In genomic region chr19:35043906-35044305, GRCh38 we compare ENCODE assay signal across 12 cellular contexts. TPM values are rescaled to one million over a fixed set of nuclear protein-coding genes. Genes with fewer than 3 reads are reported as not detected.
DNase-seq lines count a peak whose midpoint lies in the region; ATAC-seq and TF ChIP-seq lines count a peak whose summit lies in the region.
"Had no signal": no experiment of that assay in that cellular context is flagged by ENCODE, and none has a peak within 500 bp of the region (broad histone marks: within the 10 kb centered on the region; RNA-seq: fewer than 3 reads in every experiment).

No MANE protein-coding gene starts in this region.

- H3K27me3 ChIP-seq in right cardiac atrium (ENCODE audit: control insufficient read depth, insufficient read depth) (no peaks in the 10 kb centered on the region), left ventricle myocardium inferior (ENCODE audit: low read depth) (no peaks in the 10 kb centered on the region), endocrine pancreas (ENCODE audit: control insufficient read depth, insufficient read depth, low read length) (no peaks in the 10 kb centered on the region), gastroesophageal sphincter (peaks cover 35% of the 10 kb centered on the region)

- intact Hi-C loops in right cardiac atrium (cut with DNase I) = no loop called here
- intact Hi-C loops in left ventricle myocardium inferior (cut with micrococcal nuclease) = no loop called here

- no peak overlapping the region for H3K27ac ChIP-seq in right cardiac atrium (ENCODE audit: low read length)
- no peak overlapping the region for H3K27ac ChIP-seq in left ventricle myocardium inferior (replicated peaks)
- H3K27ac ChIP-seq in gastroesophageal sphincter = no peak overlapping the region
- H3K27ac ChIP-seq: spleen had no signal

- H3K4me1 Mint-ChIP-seq in nephron progenitor cell = peaks cover 73% of the 10 kb centered on the region

- peak overlapping the region; percentile 38 for H3K9ac ChIP-seq in endocrine pancreas (ENCODE audit: control insufficient read depth, insufficient read depth, low read length)

- H3K27ac Mint-ChIP-seq in nephron progenitor cell = peak overlapping the region; percentile 4

- ATAC-seq in right cardiac atrium = no peak
- ATAC-seq in GM18519 (IDR thresholded peaks at IDR 0.05; ENCODE audit: low FRiP score, unreplicated experiment) = no peak
- no peak for ATAC-seq in gastroesophageal sphincter
- ATAC-seq in GM18511 (IDR thresholded peaks at IDR 0.05; ENCODE audit: unreplicated experiment) = no peak
- no peak for ATAC-seq in GM18505 (IDR thresholded peaks at IDR 0.05; ENCODE audit: unreplicated experiment)

- H3K36me3 ChIP-seq in left ventricle myocardium inferior (no peaks in the 10 kb centered on the region), endocrine pancreas (ENCODE audit: control insufficient read depth, insufficient read depth, low read length) (no peaks in the 10 kb centered on the region), gastroesophageal sphincter (no peaks in the 10 kb centered on the region)
- H3K36me3 ChIP-seq: spleen had no signal

- no peak for TF ChIP-seq EP300 in gastroesophageal sphincter (IDR thresholded peaks at IDR 0.05)

- no peaks in the 10 kb centered on the region for H3K9me3 Mint-ChIP-seq in nephron progenitor cell
- H3K9me3 Mint-ChIP-seq: IgD-negative memory B cell had no signal

- DNase-seq in right cardiac atrium (peak in 2 of 3 donors; percentile 24 to 50), left ventricle myocardium inferior (no peak), nephron progenitor cell (no peak)
- DNase-seq: spleen had no signal

- H3K9me3 ChIP-seq in right cardiac atrium (ENCODE audit: control insufficient read depth, low read length) (no peaks in the 10 kb centered on the region), left ventricle myocardium inferior (replicated peaks) (no peaks in the 10 kb centered on the region), endocrine pancreas (ENCODE audit: control insufficient read depth, low read length) (no peaks in the 10 kb centered on the region), gastroesophageal sphincter (no peaks in the 10 kb centered on the region)
- H3K9me3 ChIP-seq: spleen had no signal

- TF ChIP-seq POLR2A in gastroesophageal sphincter (IDR thresholded peaks at IDR 0.05) (no peak), GM18505 (IDR thresholded peaks at IDR 0.05; ENCODE audit: borderline replicate concordance, extremely low read depth, insufficient read depth, insufficient read length) (no peak)

- H3K4me1 ChIP-seq in right cardiac atrium (ENCODE audit: control insufficient read depth, insufficient read depth, low read length) (peaks cover 11% of the 10 kb centered on the region), left ventricle myocardium inferior (peaks cover 49% of the 10 kb centered on the region), endocrine pancreas (ENCODE audit: control insufficient read depth, insufficient read depth, low read length) (no peaks in the 10 kb centered on the region), gastroesophageal sphincter (peaks cover 0 to 42% (median 26%) of the 10 kb centered on the region in 3 donors)

- no peak overlapping the region for H3K4me3 ChIP-seq in right cardiac atrium (ENCODE audit: low read length)
- H3K4me3 ChIP-seq in left ventricle myocardium inferior = no peak overlapping the region
- H3K4me3 ChIP-seq in endocrine pancreas (ENCODE audit: control insufficient read depth, insufficient read depth, low read length) = no peak overlapping the region
- no peak overlapping the region for H3K4me3 ChIP-seq in gastroesophageal sphincter
- H3K4me3 ChIP-seq: spleen had no signal

- H3K4me3 Mint-ChIP-seq in nephron progenitor cell = no peak overlapping the region

- WGBS in right cardiac atrium = 81% methylated on average over 14 of the region's 14 CpGs
- 30 to 88% methylated on average over 2 to 5 of the region's 14 CpGs for WGBS in gastroesophageal sphincter (ENCODE audit: low coverage in 1 of 2), 2 donors

- TF ChIP-seq CTCF in left ventricle myocardium inferior (IDR thresholded peaks at IDR 0.05; ENCODE audit: borderline replicate concordance) (no peak), nephron progenitor cell (IDR thresholded peaks at IDR 0.05) (no peak), gastroesophageal sphincter (IDR thresholded peaks at IDR 0.05) (no peak)

- peaks cover 11% of the 10 kb centered on the region for H3K27me3 Mint-ChIP-seq in nephron progenitor cell (ENCODE audit: low read depth, poor library complexity)

- no peaks in the 10 kb centered on the region for H3K36me3 Mint-ChIP-seq in nephron progenitor cell (ENCODE audit: low read depth)
- H3K36me3 Mint-ChIP-seq: IgD-negative memory B cell had no signal

RNA-seq across cellular contexts. Expression of gene HPN, which starts 2.4 kb away (rescaled TPM):
- total RNA-seq in right cardiac atrium (1 to 10 TPM; 3.9 to 7.0 (median 5.0) TPM), left ventricle myocardium inferior (3.4 TPM), gastroesophageal sphincter (1 to 10 TPM in 1 of 4 donors, under 1 TPM in 2, not detected in 1; 0.17 to 1.2 (median 0.27) TPM)
- polyA plus RNA-seq in right cardiac atrium = 1.5 TPM
- total RNA-seq: urinary bladder had no signal
- polyA plus RNA-seq: BJ, IgD-negative memory B cell had no signal

RNA-seq across cellular contexts. Expression of gene SCN1B, which starts 13.6 kb away (rescaled TPM):
- total RNA-seq in right cardiac atrium (100 to 1,000 TPM in 1 of 4 donors, 10 to 100 TPM in 3; 74.3 to 134 (median 87.1) TPM), left ventricle myocardium inferior (52.8 TPM), gastroesophageal sphincter (10 to 100 TPM in 2 of 4 donors, 1 to 10 TPM in 2; 5.3 to 13.2 (median 9.5) TPM)
- 89.1 TPM for polyA plus RNA-seq in right cardiac atrium
- polyA plus RNA-seq: IgD-negative memory B cell had no signal

RNA-seq across cellular contexts. Expression of gene GRAMD1A, which starts 43.8 kb away (rescaled TPM):
- total RNA-seq in right cardiac atrium (10 to 100 TPM; 27.9 to 37.4 (median 32.7) TPM), left ventricle myocardium inferior (26.2 TPM), gastroesophageal sphincter (10 to 100 TPM; 22.0 to 40.0 (median 35.9) TPM)
- polyA plus RNA-seq in right cardiac atrium = 32.0 TPM

Comparison
In these comparisons a context has a peak if more than half of its experiments do, and no peak if none do; other contexts are left out.
1. DNase-seq: peak in right cardiac atrium (2 of 3); none in left ventricle myocardium inferior (single experiment) and nephron progenitor cell (single experiment).